In genomic region chr5:177362871-177363507, GRCh38 we compare ENCODE assay signal across 8 cellular contexts.
A peak's percentile ranks its signal among the peaks of the same experiment; 100 is the strongest.
DNase-seq lines count a peak whose midpoint lies in the region; ATAC-seq and TF ChIP-seq lines count a peak whose summit lies in the region.

No MANE protein-coding gene starts in this region.

- H3K9me3 ChIP-seq in iPS DF 6.9 (ENCODE audit: control insufficient read depth, insufficient read depth, low read length) = no peaks in the 10 kb centered on the region

- TF ChIP-seq CTCF in astrocyte of the cerebellum (IDR thresholded peaks at IDR 0.05; ENCODE audit: low read depth, low read length, missing control alignments) = peak; percentile 1

- H3K27me3 ChIP-seq in iPS DF 6.9 (ENCODE audit: control insufficient read depth, insufficient read depth, low read length) = no peaks in the 10 kb centered on the region

- H3K36me3 ChIP-seq in iPS DF 6.9 (ENCODE audit: control insufficient read depth, insufficient read depth, low read length) = no peaks in the 10 kb centered on the region

- H3K4me1 ChIP-seq in iPS DF 6.9 (ENCODE audit: control insufficient read depth, insufficient read depth, low read length) = peaks cover 11% of the 10 kb centered on the region

- TF ChIP-seq POLR2A in GM18526 (IDR thresholded peaks at IDR 0.05; ENCODE audit: extremely low read depth, insufficient read length) = peak; percentile 40

- DNase-seq in HUDEP-2 (lab: John Stamatoyannopoulos, UW; ENCODE audit: unreplicated experiment in 76 of 76) (peak in 74 of 76 experiments; percentile 29 to 95 (median 76)), T-helper 1 cell (peak; percentile 42 to 73 (median 67)), astrocyte of the cerebellum (ENCODE audit: low read depth) (no peak), iPS DF 6.9 (ENCODE audit: low read depth, low spot score) (no peak), UCSD-AML1 (lab: John Stamatoyannopoulos, UW; ENCODE audit: unreplicated experiment) (no peak)
- DNase-seq in stimulated activated CD4-positive, alpha-beta T cell treated with anti-CD3 and anti-CD28 coated beads, Interleukin-12 subunit alpha, Interleukin-12 subunit beta, amount 100 ng/mL, for 24 hours (ENCODE audit: low read depth in 2 of 2) = peak; percentile 37 to 65

- in situ Hi-C loops in astrocyte of the cerebellum (cut with HindIII; ENCODE audit: low sequenced_read_pairs) = loop anchor here (5.0 kb wide), 2 partner anchors 41 to 79 kb away; no protein-coding TSS in a partner anchor

- no peak overlapping the region for H3K27ac ChIP-seq in iPS DF 6.9 (ENCODE audit: low read length)

- no CpG with 5 or more reads among the region's 49 CpGs for WGBS in iPS DF 6.9 (ENCODE audit: insufficient coverage, insufficient read length)

- H3K4me3 ChIP-seq in astrocyte of the cerebellum (ENCODE audit: low read depth, low read length) (peak overlapping the region; percentile 36), iPS DF 6.9 (ENCODE audit: low read length) (peak overlapping the region; percentile 64; the same call in 1 of the 2 replicates)

- no peak for ATAC-seq in GM21576 (IDR thresholded peaks at IDR 0.05; ENCODE audit: unreplicated experiment)

Comparison
In these comparisons a context has a peak if more than half of its experiments do, and no peak if none do; other contexts are left out.
1. DNase-seq: peak in HUDEP-2 (74 of 76), T-helper 1 cell (5 of 5) and stimulated activated CD4-positive, alpha-beta T cell treated with anti-CD3 and anti-CD28 coated beads, Interleukin-12 subunit alpha, Interleukin-12 subunit beta, amount 100 ng/mL, for 24 hours (2 of 2); none in astrocyte of the cerebellum (single experiment), iPS DF 6.9 (single experiment) and UCSD-AML1 (single experiment).